In genomic region chr1:43958351-43959255, GRCh38 we compare ENCODE assay signal across 1 cellular context.
TF ChIP-seq lines count a peak whose summit lies in the region.

No MANE protein-coding gene starts in this region.

TF ChIP-seq in K562, 482 proteins besides CTCF, POLR2A, EP300 and RAD21:
- TF ChIP-seq ATF3 (IDR thresholded peaks at IDR 0.05) (peak; percentile 58; the same call in 1 of the 2 replicates), ATF3 (CRISPR knock-in tag; conservative IDR thresholded peaks at IDR 0.05) (no peak), HIVEP1 (CRISPR knock-in tag; IDR thresholded peaks at IDR 0.05) (no peak), ZNF76 (CRISPR knock-in tag; IDR thresholded peaks at IDR 0.05; ENCODE audit: borderline replicate concordance) (no peak), RCOR1 (IDR thresholded peaks at IDR 0.05; ENCODE audit: borderline replicate concordance in 1 of 2, low read depth in 2 of 2, low read length in 2 of 2) (peak in 1 of 2 experiments; percentile 78; a peak in 1 of 4 replicates), TCF7L2 (IDR thresholded peaks at IDR 0.05; ENCODE audit: low read depth, low read length) (no peak), DPF2 (IDR thresholded peaks at IDR 0.05) (peak; percentile 57), KLF1 (tag; IDR thresholded peaks at IDR 0.05) (no peak), RNF2 (IDR thresholded peaks at IDR 0.05) (no peak), RFX1 (IDR thresholded peaks at IDR 0.05) (no peak), EGR1 (conservative IDR thresholded peaks at IDR 0.05) (0 out of 2 replicates have a peak, but pooled peaks have one; percentile 24), RUNX1 (IDR thresholded peaks at IDR 0.05; ENCODE audit: low read depth) (no peak), VEZF1 (CRISPR knock-in tag; IDR thresholded peaks at IDR 0.05) (peak; percentile 44; the same call in 1 of the 2 replicates), GATAD2A (IDR thresholded peaks at IDR 0.05) (no peak), POLR2AphosphoS5 (IDR thresholded peaks at IDR 0.05; ENCODE audit: control insufficient read depth, insufficient read depth, low read depth, low read length) (peak; percentile 42; the same call in 1 of the 2 replicates), MNT (conservative IDR thresholded peaks at IDR 0.05) (0 out of 4 replicates have a peak, but pooled peaks of 1 of the 2 experiments have one; percentile 35), HNRNPH1 (optimal IDR thresholded peaks at IDR 0.05; ENCODE audit: low read depth, low read length) (no peak), CREM (IDR thresholded peaks at IDR 0.05; ENCODE audit: low read depth) (peak; percentile 65), CEBPZ (IDR thresholded peaks at IDR 0.05; ENCODE audit: borderline replicate concordance, low read depth, low read length) (no peak), ARID1B (IDR thresholded peaks at IDR 0.05) (peak; percentile 83), GATA2 (CRISPR knock-in tag; IDR thresholded peaks at IDR 0.05) (peak; percentile 77), CBFA2T2 (conservative IDR thresholded peaks at IDR 0.05) (peak; percentile 75), SMARCA4 (IDR thresholded peaks at IDR 0.05) (peak; percentile 40; the same call in 1 of the 2 replicates), TAL1 (IDR thresholded peaks at IDR 0.05) (peak; percentile 77), CREB1 (IDR thresholded peaks at IDR 0.05) (peak; percentile 47; the same call in 1 of the 2 replicates), CREB1 (CRISPR knock-in tag; IDR thresholded peaks at IDR 0.05) (no peak), KLF16 (IDR thresholded peaks at IDR 0.05) (peak; percentile 42; the same call in 1 of the 2 replicates), NCOR1 (IDR thresholded peaks at IDR 0.05) (peak; percentile 67), ZNF408 (CRISPR knock-in tag; IDR thresholded peaks at IDR 0.05; ENCODE audit: low read depth) (no peak), ZNF512 (tag; IDR thresholded peaks at IDR 0.05) (no peak), TEAD4 (IDR thresholded peaks at IDR 0.05; ENCODE audit: low read length) (peak; percentile 77), TEAD4 (CRISPR knock-in tag; IDR thresholded peaks at IDR 0.05; ENCODE audit: borderline replicate concordance) (no peak), NEUROD1 (IDR thresholded peaks at IDR 0.05; ENCODE audit: borderline replicate concordance, low read depth, low read length, partially characterized antibody) (peak; percentile 21), COPS2 (conservative IDR thresholded peaks at IDR 0.05) (no peak), RREB1 (CRISPR knock-in tag; IDR thresholded peaks at IDR 0.05) (peak; percentile 70; the same call in 1 of the 2 replicates), NFE2 (IDR thresholded peaks at IDR 0.05; ENCODE audit: low read depth) (no peak), TFAP4 (CRISPR knock-in tag; IDR thresholded peaks at IDR 0.05; ENCODE audit: borderline replicate concordance) (peak; percentile 38; the same call in 1 of the 2 replicates), POLR3G (IDR thresholded peaks at IDR 0.05; ENCODE audit: extremely low read depth, insufficient read length, insufficient replicate concordance) (no peak), UBTF (IDR thresholded peaks at IDR 0.05; ENCODE audit: borderline replicate concordance in 1 of 2, low read depth in 2 of 2, low read length in 2 of 2) (0 out of 4 replicates have a peak, but pooled peaks of 1 of the 2 experiments have one; percentile 78), KAT7 (CRISPR knock-in tag; IDR thresholded peaks at IDR 0.05; ENCODE audit: borderline replicate concordance) (0 out of 2 replicates have a peak, but pooled peaks have one; percentile 29), STAT5A (IDR thresholded peaks at IDR 0.05; ENCODE audit: borderline replicate concordance, low read length) (peak; percentile 18; the same call in 1 of the 2 replicates), MTA2 (IDR thresholded peaks at IDR 0.05; ENCODE audit: low read depth) (0 out of 2 replicates have a peak, but pooled peaks have one; percentile 46), CBFA2T3 (IDR thresholded peaks at IDR 0.05) (peak; percentile 81), TCF3 (CRISPR knock-in tag; IDR thresholded peaks at IDR 0.05) (peak; percentile 91), ZFX (CRISPR knock-in tag; IDR thresholded peaks at IDR 0.05) (no peak)
